1 cellular context compared by ENCODE assay signal in genomic region chr5:154754460-154755360, GRCh38.
TF ChIP-seq lines count a peak whose summit lies in the region.

No MANE protein-coding gene starts in this region.

TF ChIP-seq in GM12878, 131 proteins besides CTCF, POLR2A, EP300 and RAD21 (continued from another document and continues in another):
- no peak for TF ChIP-seq HSF1 (IDR thresholded peaks at IDR 0.05; ENCODE audit: low read depth, low read length)
- TF ChIP-seq ELK1 (IDR thresholded peaks at IDR 0.05; ENCODE audit: low read depth, low read length) = 0 out of 2 replicates have a peak, but pooled peaks have one; percentile 33
- TF ChIP-seq STAT1 (conservative IDR thresholded peaks at IDR 0.05) = 0 out of 2 replicates have a peak, but pooled peaks have one; percentile 45
- TF ChIP-seq FOXK2 (IDR thresholded peaks at IDR 0.05) = 0 out of 2 replicates have a peak, but pooled peaks have one; percentile 28
- TF ChIP-seq TCF3 (IDR thresholded peaks at IDR 0.05; ENCODE audit: borderline replicate concordance, insufficient read depth, low read depth, low read length) = no peak
- TF ChIP-seq CBX3 (IDR thresholded peaks at IDR 0.05; ENCODE audit: borderline replicate concordance, low read depth) = no peak
- no peak for TF ChIP-seq NRF1 (conservative IDR thresholded peaks at IDR 0.05; ENCODE audit: low read depth, low read length)
- no peak for TF ChIP-seq YBX1 (IDR thresholded peaks at IDR 0.05)
- TF ChIP-seq, protein P1, sequence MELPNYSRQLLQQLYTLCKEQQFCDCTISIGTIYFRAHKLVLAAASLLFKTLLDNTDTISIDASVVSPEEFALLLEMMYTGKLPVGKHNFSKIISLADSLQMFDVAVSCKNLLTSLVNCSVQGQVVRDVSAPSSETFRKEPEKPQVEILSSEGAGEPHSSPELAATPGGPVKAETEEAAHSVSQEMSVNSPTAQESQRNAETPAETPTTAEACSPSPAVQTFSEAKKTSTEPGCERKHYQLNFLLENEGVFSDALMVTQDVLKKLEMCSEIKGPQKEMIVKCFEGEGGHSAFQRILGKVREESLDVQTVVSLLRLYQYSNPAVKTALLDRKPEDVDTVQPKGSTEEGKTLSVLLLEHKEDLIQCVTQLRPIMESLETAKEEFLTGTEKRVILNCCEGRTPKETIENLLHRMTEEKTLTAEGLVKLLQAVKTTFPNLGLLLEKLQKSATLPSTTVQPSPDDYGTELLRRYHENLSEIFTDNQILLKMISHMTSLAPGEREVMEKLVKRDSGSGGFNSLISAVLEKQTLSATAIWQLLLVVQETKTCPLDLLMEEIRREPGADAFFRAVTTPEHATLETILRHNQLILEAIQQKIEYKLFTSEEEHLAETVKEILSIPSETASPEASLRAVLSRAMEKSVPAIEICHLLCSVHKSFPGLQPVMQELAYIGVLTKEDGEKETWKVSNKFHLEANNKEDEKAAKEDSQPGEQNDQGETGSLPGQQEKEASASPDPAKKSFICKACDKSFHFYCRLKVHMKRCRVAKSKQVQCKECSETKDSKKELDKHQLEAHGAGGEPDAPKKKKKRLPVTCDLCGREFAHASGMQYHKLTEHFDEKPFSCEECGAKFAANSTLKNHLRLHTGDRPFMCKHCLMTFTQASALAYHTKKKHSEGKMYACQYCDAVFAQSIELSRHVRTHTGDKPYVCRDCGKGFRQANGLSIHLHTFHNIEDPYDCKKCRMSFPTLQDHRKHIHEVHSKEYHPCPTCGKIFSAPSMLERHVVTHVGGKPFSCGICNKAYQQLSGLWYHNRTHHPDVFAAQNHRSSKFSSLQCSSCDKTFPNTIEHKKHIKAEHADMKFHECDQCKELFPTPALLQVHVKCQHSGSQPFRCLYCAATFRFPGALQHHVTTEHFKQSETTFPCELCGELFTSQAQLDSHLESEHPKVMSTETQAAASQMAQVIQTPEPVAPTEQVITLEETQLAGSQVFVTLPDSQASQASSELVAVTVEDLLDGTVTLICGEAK (IDR thresholded peaks at IDR 0.05; ENCODE audit: borderline replicate concordance) = no peak
- TF ChIP-seq NFIC (IDR thresholded peaks at IDR 0.05; ENCODE audit: low read depth, low read length) = peak; percentile 40; the same call in 1 of the 2 replicates
- peak; percentile 73; the same call in 1 of the 2 replicates for TF ChIP-seq POLR2AphosphoS5 (IDR thresholded peaks at IDR 0.05; ENCODE audit: low read length)
- peak; percentile 77 for TF ChIP-seq SP1 (IDR thresholded peaks at IDR 0.05; ENCODE audit: low read depth, low read length)
- no peak for TF ChIP-seq ZNF384 (IDR thresholded peaks at IDR 0.05; ENCODE audit: borderline replicate concordance, low read depth, low read length)
- no peak for TF ChIP-seq SMAD1 (IDR thresholded peaks at IDR 0.05; ENCODE audit: low read depth, partially characterized antibody)
- no peak for TF ChIP-seq RCOR1 (conservative IDR thresholded peaks at IDR 0.05; ENCODE audit: low read depth, low read length)
- TF ChIP-seq MYB (IDR thresholded peaks at IDR 0.05; ENCODE audit: borderline replicate concordance, low read depth, low read length) = no peak
- peak; percentile 89 for TF ChIP-seq IKZF1 (conservative IDR thresholded peaks at IDR 0.05)
- no peak for TF ChIP-seq SREBF2 (IDR thresholded peaks at IDR 0.05; ENCODE audit: low read length)
- TF ChIP-seq, protein P2, sequence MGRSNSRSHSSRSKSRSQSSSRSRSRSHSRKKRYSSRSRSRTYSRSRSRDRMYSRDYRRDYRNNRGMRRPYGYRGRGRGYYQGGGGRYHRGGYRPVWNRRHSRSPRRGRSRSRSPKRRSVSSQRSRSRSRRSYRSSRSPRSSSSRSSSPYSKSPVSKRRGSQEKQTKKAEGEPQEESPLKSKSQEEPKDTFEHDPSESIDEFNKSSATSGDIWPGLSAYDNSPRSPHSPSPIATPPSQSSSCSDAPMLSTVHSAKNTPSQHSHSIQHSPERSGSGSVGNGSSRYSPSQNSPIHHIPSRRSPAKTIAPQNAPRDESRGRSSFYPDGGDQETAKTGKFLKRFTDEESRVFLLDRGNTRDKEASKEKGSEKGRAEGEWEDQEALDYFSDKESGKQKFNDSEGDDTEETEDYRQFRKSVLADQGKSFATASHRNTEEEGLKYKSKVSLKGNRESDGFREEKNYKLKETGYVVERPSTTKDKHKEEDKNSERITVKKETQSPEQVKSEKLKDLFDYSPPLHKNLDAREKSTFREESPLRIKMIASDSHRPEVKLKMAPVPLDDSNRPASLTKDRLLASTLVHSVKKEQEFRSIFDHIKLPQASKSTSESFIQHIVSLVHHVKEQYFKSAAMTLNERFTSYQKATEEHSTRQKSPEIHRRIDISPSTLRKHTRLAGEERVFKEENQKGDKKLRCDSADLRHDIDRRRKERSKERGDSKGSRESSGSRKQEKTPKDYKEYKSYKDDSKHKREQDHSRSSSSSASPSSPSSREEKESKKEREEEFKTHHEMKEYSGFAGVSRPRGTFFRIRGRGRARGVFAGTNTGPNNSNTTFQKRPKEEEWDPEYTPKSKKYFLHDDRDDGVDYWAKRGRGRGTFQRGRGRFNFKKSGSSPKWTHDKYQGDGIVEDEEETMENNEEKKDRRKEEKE (IDR thresholded peaks at IDR 0.05) = no peak
- TF ChIP-seq SMC3 (IDR thresholded peaks at IDR 0.05; ENCODE audit: borderline replicate concordance, low read length) = no peak
- 0 out of 2 replicates have a peak, but pooled peaks have one; percentile 39 for TF ChIP-seq CREB1 (IDR thresholded peaks at IDR 0.05; ENCODE audit: low read depth)
- no peak for TF ChIP-seq CBFB (IDR thresholded peaks at IDR 0.05; ENCODE audit: low read depth)
- TF ChIP-seq, protein P3, sequence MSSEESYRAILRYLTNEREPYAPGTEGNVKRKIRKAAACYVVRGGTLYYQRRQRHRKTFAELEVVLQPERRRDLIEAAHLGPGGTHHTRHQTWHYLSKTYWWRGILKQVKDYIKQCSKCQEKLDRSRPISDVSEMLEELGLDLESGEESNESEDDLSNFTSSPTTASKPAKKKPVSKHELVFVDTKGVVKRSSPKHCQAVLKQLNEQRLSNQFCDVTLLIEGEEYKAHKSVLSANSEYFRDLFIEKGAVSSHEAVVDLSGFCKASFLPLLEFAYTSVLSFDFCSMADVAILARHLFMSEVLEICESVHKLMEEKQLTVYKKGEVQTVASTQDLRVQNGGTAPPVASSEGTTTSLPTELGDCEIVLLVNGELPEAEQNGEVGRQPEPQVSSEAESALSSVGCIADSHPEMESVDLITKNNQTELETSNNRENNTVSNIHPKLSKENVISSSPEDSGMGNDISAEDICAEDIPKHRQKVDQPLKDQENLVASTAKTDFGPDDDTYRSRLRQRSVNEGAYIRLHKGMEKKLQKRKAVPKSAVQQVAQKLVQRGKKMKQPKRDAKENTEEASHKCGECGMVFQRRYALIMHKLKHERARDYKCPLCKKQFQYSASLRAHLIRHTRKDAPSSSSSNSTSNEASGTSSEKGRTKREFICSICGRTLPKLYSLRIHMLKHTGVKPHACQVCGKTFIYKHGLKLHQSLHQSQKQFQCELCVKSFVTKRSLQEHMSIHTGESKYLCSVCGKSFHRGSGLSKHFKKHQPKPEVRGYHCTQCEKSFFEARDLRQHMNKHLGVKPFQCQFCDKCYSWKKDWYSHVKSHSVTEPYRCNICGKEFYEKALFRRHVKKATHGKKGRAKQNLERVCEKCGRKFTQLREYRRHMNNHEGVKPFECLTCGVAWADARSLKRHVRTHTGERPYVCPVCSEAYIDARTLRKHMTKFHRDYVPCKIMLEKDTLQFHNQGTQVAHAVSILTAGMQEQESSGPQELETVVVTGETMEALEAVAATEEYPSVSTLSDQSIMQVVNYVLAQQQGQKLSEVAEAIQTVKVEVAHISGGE (CRISPR knock-in tag; IDR thresholded peaks at IDR 0.05) = no peak
- TF ChIP-seq CHD1 (IDR thresholded peaks at IDR 0.05; ENCODE audit: low read depth, low read length) = no peak
- TF ChIP-seq ZZZ3 (IDR thresholded peaks at IDR 0.05; ENCODE audit: control insufficient read depth, insufficient read length, low read depth) = no peak
- TF ChIP-seq CHD2 (IDR thresholded peaks at IDR 0.05; ENCODE audit: borderline replicate concordance, low read depth, low read length) = peak; percentile 89
- TF ChIP-seq NFYA (IDR thresholded peaks at IDR 0.05; ENCODE audit: borderline replicate concordance, low read depth, low read length) = no peak
- TF ChIP-seq CEBPB (IDR thresholded peaks at IDR 0.05; ENCODE audit: borderline replicate concordance in 1 of 2, low read depth in 2 of 2, low read length in 2 of 2) = peak in 1 of 2 experiments; percentile 31; a peak in 1 of 4 replicates
- TF ChIP-seq STAT3 (IDR thresholded peaks at IDR 0.05; ENCODE audit: low read depth, low read length) = no peak
- no peak for TF ChIP-seq KAT2A (conservative IDR thresholded peaks at IDR 0.05; ENCODE audit: control insufficient read depth, low read depth, low read length)
- TF ChIP-seq EZH2 (IDR thresholded peaks at IDR 0.05; ENCODE audit: borderline replicate concordance, control insufficient read depth, low read depth, low read length) = no peak
- TF ChIP-seq NR2C1 (IDR thresholded peaks at IDR 0.05) = no peak
- TF ChIP-seq, protein P4, sequence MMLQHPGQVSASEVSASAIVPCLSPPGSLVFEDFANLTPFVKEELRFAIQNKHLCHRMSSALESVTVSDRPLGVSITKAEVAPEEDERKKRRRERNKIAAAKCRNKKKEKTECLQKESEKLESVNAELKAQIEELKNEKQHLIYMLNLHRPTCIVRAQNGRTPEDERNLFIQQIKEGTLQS (IDR thresholded peaks at IDR 0.05; ENCODE audit: borderline replicate concordance, extremely low read depth, low read depth, low read length) = peak; percentile 12; the same call in 1 of the 2 replicates
- no peak for TF ChIP-seq MTA2 (IDR thresholded peaks at IDR 0.05; ENCODE audit: low read depth)
- no peak for TF ChIP-seq TBL1XR1 (IDR thresholded peaks at IDR 0.05; ENCODE audit: low read depth, low read length)
- TF ChIP-seq ZNF217 (IDR thresholded peaks at IDR 0.05) = no peak
- TF ChIP-seq RB1 (IDR thresholded peaks at IDR 0.05; ENCODE audit: borderline replicate concordance) = peak; percentile 27; the same call in 1 of the 2 replicates
- peak; percentile 100 for TF ChIP-seq BHLHE40 (IDR thresholded peaks at IDR 0.05; ENCODE audit: borderline replicate concordance in 1 of 2, low read depth in 2 of 2, low read length in 1 of 2)
- TF ChIP-seq, protein P5, sequence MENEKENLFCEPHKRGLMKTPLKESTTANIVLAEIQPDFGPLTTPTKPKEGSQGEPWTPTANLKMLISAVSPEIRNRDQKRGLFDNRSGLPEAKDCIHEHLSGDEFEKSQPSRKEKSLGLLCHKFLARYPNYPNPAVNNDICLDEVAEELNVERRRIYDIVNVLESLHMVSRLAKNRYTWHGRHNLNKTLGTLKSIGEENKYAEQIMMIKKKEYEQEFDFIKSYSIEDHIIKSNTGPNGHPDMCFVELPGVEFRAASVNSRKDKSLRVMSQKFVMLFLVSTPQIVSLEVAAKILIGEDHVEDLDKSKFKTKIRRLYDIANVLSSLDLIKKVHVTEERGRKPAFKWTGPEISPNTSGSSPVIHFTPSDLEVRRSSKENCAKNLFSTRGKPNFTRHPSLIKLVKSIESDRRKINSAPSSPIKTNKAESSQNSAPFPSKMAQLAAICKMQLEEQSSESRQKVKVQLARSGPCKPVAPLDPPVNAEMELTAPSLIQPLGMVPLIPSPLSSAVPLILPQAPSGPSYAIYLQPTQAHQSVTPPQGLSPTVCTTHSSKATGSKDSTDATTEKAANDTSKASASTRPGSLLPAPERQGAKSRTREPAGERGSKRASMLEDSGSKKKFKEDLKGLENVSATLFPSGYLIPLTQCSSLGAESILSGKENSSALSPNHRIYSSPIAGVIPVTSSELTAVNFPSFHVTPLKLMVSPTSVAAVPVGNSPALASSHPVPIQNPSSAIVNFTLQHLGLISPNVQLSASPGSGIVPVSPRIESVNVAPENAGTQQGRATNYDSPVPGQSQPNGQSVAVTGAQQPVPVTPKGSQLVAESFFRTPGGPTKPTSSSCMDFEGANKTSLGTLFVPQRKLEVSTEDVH (IDR thresholded peaks at IDR 0.05; ENCODE audit: low read depth, partially characterized antibody) = no peak
- TF ChIP-seq RELA (IDR thresholded peaks at IDR 0.05; ENCODE audit: borderline replicate concordance, partially characterized antibody) = peak; percentile 76
- TF ChIP-seq, protein P6, sequence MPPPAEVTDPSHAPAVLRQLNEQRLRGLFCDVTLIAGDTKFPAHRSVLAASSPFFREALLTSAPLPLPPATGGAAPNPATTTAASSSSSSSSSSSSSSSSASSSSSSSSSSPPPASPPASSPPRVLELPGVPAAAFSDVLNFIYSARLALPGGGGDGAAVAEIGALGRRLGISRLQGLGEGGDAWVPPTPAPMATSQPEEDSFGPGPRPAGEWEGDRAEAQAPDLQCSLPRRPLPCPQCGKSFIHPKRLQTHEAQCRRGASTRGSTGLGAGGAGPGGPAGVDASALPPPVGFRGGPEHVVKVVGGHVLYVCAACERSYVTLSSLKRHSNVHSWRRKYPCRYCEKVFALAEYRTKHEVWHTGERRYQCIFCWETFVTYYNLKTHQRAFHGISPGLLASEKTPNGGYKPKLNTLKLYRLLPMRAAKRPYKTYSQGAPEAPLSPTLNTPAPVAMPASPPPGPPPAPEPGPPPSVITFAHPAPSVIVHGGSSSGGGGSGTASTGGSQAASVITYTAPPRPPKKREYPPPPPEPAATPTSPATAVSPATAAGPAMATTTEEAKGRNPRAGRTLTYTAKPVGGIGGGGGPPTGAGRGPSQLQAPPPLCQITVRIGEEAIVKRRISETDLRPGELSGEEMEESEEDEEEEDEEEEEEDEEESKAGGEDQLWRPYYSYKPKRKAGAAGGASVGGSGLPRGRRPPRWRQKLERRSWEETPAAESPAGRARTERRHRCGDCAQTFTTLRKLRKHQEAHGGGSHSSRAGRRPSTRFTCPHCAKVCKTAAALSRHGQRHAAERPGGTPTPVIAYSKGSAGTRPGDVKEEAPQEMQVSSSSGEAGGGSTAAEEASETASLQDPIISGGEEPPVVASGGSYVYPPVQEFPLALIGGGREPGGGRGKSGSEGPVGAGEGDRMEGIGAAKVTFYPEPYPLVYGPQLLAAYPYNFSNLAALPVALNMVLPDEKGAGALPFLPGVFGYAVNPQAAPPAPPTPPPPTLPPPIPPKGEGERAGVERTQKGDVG (CRISPR knock-in tag; IDR thresholded peaks at IDR 0.05) = no peak
- TF ChIP-seq EED (IDR thresholded peaks at IDR 0.05; ENCODE audit: low read depth) = peak; percentile 52
- TF ChIP-seq HCFC1 (IDR thresholded peaks at IDR 0.05; ENCODE audit: low read length) = no peak; the same call in 1 of the 2 replicates
- peak; percentile 100 for TF ChIP-seq MYC (IDR thresholded peaks at IDR 0.05; ENCODE audit: insufficient read depth, insufficient read length, insufficient replicate concordance, low read length, severe bottlenecking)
